In genomic region chr6:46794068-46794467, GRCh38 we compare ENCODE assay signal across 17 cellular contexts. TPM values are rescaled to one million over a fixed set of nuclear protein-coding genes. Genes with fewer than 3 reads are reported as not detected.
"Had no signal": no experiment of that assay in that cellular context is flagged by ENCODE, and none has a peak within 500 bp of the region (broad histone marks: within the 10 kb centered on the region; RNA-seq: fewer than 3 reads in every experiment).

No MANE protein-coding gene starts in this region.

- H3K27ac Mint-ChIP-seq: activated naive CD8-positive, alpha-beta T cell treated with anti-CD3 and anti-CD28 coated beads, Interleukin-2, amount 10 ng/mL, durations not matched to agents 7 days and 5 days; naive B cell; neural progenitor cell; stimulated activated effector memory CD8-positive, alpha-beta T cell treated with anti-CD3 and anti-CD28 coated beads, Interleukin-12 subunit alpha, Interleukin-12 subunit beta, amount 100 ng/mL, for 72 hours; T-cell had no signal

- H3K4me1 Mint-ChIP-seq: activated naive CD8-positive, alpha-beta T cell treated with anti-CD3 and anti-CD28 coated beads, Interleukin-2, amount 10 ng/mL, durations not matched to agents 7 days and 5 days; naive B cell; neural progenitor cell; stimulated activated effector memory CD8-positive, alpha-beta T cell treated with anti-CD3 and anti-CD28 coated beads, Interleukin-12 subunit alpha, Interleukin-12 subunit beta, amount 100 ng/mL, for 72 hours; T-cell had no signal

- H3K36me3 Mint-ChIP-seq: activated naive CD8-positive, alpha-beta T cell treated with anti-CD3 and anti-CD28 coated beads, Interleukin-2, amount 10 ng/mL, durations not matched to agents 7 days and 5 days; neural progenitor cell; stimulated activated effector memory CD8-positive, alpha-beta T cell treated with anti-CD3 and anti-CD28 coated beads, Interleukin-12 subunit alpha, Interleukin-12 subunit beta, amount 100 ng/mL, for 72 hours; T-cell had no signal

- H3K4me3 ChIP-seq: esophagus muscularis mucosa, lung, neural progenitor cell, ovary, thoracic aorta, upper lobe of right lung had no signal

- H3K9me3 ChIP-seq: esophagus muscularis mucosa, ovary, thoracic aorta, upper lobe of right lung had no signal

- H3K9me3 Mint-ChIP-seq: activated naive CD8-positive, alpha-beta T cell treated with anti-CD3 and anti-CD28 coated beads, Interleukin-2, amount 10 ng/mL, durations not matched to agents 7 days and 5 days; neural progenitor cell; stimulated activated effector memory CD8-positive, alpha-beta T cell treated with anti-CD3 and anti-CD28 coated beads, Interleukin-12 subunit alpha, Interleukin-12 subunit beta, amount 100 ng/mL, for 72 hours; T-cell had no signal

- H3K4me2 ChIP-seq: neural progenitor cell had no signal

- H3K4me3 Mint-ChIP-seq: activated naive CD8-positive, alpha-beta T cell treated with anti-CD3 and anti-CD28 coated beads, Interleukin-2, amount 10 ng/mL, durations not matched to agents 7 days and 5 days; naive B cell; neural progenitor cell; stimulated activated effector memory CD8-positive, alpha-beta T cell treated with anti-CD3 and anti-CD28 coated beads, Interleukin-12 subunit alpha, Interleukin-12 subunit beta, amount 100 ng/mL, for 72 hours; T-cell had no signal

- ATAC-seq: stimulated activated effector memory CD8-positive, alpha-beta T cell treated with anti-CD3 and anti-CD28 coated beads, Interleukin-12 subunit alpha, Interleukin-12 subunit beta, amount 100 ng/mL, for 72 hours; T-cell; upper lobe of right lung had no signal

- H3K9ac ChIP-seq: neural progenitor cell had no signal

- H2AFZ ChIP-seq: neural progenitor cell had no signal

- H3K27ac ChIP-seq: esophagus muscularis mucosa, neural progenitor cell, ovary, thoracic aorta, upper lobe of right lung had no signal

- H3K27me3 ChIP-seq: esophagus muscularis mucosa, neural progenitor cell, ovary, upper lobe of right lung had no signal

- DNase-seq: activated CD4-positive, alpha-beta T cell treated with anti-CD3 and anti-CD28 coated beads, Interleukin-2, amount 50 U/mL, for 1 hour; activated CD8-positive, alpha-beta memory T cell treated with anti-CD3 and anti-CD28 coated beads for 24 hours; activated naive CD4-positive, alpha-beta T cell; activated naive CD8-positive, alpha-beta T cell treated with anti-CD3 and anti-CD28 coated beads, Interleukin-2, amount 10 ng/mL, durations not matched to agents 7 days and 5 days; aorta; glutamatergic neuron; naive B cell; ovary; T-cell; T-helper 9 cell; upper lobe of right lung had no signal

- H3K36me3 ChIP-seq: esophagus muscularis mucosa, neural progenitor cell, ovary, thoracic aorta, upper lobe of right lung had no signal

- H3K4me1 ChIP-seq: esophagus muscularis mucosa, neural progenitor cell, upper lobe of right lung had no signal

RNA-seq across cellular contexts. Expression of gene MEP1A, which starts 0.9 kb away (rescaled TPM):
- total RNA-seq: activated naive CD8-positive, alpha-beta T cell treated with anti-CD3 and anti-CD28 coated beads, Interleukin-2, amount 10 ng/mL, durations not matched to agents 7 days and 5 days; aorta; pulmonary artery endothelial cell; T-cell; thoracic aorta; upper lobe of right lung had no signal

RNA-seq across cellular contexts. Expression of gene ANKRD66, which starts 47.3 kb away (rescaled TPM):
- total RNA-seq: activated naive CD8-positive, alpha-beta T cell treated with anti-CD3 and anti-CD28 coated beads, Interleukin-2, amount 10 ng/mL, durations not matched to agents 7 days and 5 days; aorta; esophagus muscularis mucosa; pulmonary artery endothelial cell; T-cell; thoracic aorta; upper lobe of right lung had no signal
- polyA plus RNA-seq: aorta, ovary had no signal

RNA-seq across cellular contexts. Expression of gene PLA2G7, which starts 58.9 kb away (rescaled TPM):
- total RNA-seq: pulmonary artery endothelial cell had no signal
